Comparison of ENCODE assay signal across 26 cellular contexts in the genomic region with DNA sequence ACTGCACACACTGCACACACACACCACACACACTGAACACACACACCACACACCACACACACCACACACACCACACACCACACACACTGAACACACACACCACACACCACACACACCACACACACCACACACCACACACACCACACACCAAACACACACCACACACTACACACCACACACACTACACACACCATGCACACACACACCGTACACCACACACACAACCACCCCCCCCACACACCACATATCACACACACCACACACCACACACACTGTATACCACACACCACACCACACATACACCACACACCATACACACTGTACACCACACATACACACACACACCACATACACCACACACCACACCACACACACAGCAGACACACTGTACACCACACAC.
"Had no signal": no experiment of that assay in that cellular context is flagged by ENCODE, and none has a peak within 500 bp of the region (broad histone marks: within the 10 kb centered on the region; RNA-seq: fewer than 3 reads in every experiment).

No MANE protein-coding gene starts in this region.

- H3K36me3 ChIP-seq: ascending aorta, cardiac muscle cell, Peyer's patch, SJCRH30 had no signal

- DNase-seq: activated CD4-positive, alpha-beta memory T cell treated with anti-CD3 and anti-CD28 coated beads, Interleukin-2, amount 10 ng/mL, durations not matched to agents 7 days and 5 days; activated CD4-positive, alpha-beta T cell treated with anti-CD3 and anti-CD28 coated beads, Interleukin-2, amount 10 ng/mL, durations not matched to agents 7 days and 5 days; activated CD4-positive, CD25-positive, alpha-beta regulatory T cell; activated naive CD4-positive, alpha-beta T cell treated with Interleukin-2 at 50 U/mL for 16 hours; activated naive CD8-positive, alpha-beta T cell treated with anti-CD3 and anti-CD28 coated beads, Interleukin-2, amount 50 U/mL, for 24 hours; activated T-cell treated with anti-CD3 and anti-CD28 coated beads for 4 hours; amniotic stem cell; NCI-H1092; NCI-H1417; NCI-H1930; NCI-H345; NCI-H510A; NCI-H69; NK-92 treated with Interleukin-12 subunit alpha and Interleukin-12 subunit beta, amount 100 ng/mL, for 24 hours; Peyer's patch; Right ventricle myocardium superior; SJCRH30; SK-N-SH; T-helper 1 cell had no signal

- H3K36me3 Mint-ChIP-seq: brain had no signal

- H3K4me1 ChIP-seq: ascending aorta, Peyer's patch had no signal

- H3K27ac Mint-ChIP-seq: activated CD4-positive, alpha-beta memory T cell treated with anti-CD3 and anti-CD28 coated beads, Interleukin-2, amount 10 ng/mL, durations not matched to agents 7 days and 5 days; activated CD4-positive, alpha-beta T cell treated with anti-CD3 and anti-CD28 coated beads, Interleukin-2, amount 10 ng/mL, durations not matched to agents 7 days and 5 days; activated naive CD4-positive, alpha-beta T cell treated with anti-CD3 and anti-CD28 coated beads, Interleukin-2, amount 50 U/mL, for 72 hours; activated naive CD8-positive, alpha-beta T cell treated with anti-CD3 and anti-CD28 coated beads, Interleukin-2, amount 50 U/mL, for 24 hours had no signal

- ATAC-seq: activated naive CD8-positive, alpha-beta T cell treated with anti-CD3 and anti-CD28 coated beads, Interleukin-2, amount 50 U/mL, for 24 hours had no signal

- H3K27me3 ChIP-seq: ascending aorta, Peyer's patch, SJCRH30 had no signal

- H3K4me1 Mint-ChIP-seq: activated CD4-positive, alpha-beta memory T cell treated with anti-CD3 and anti-CD28 coated beads, Interleukin-2, amount 10 ng/mL, durations not matched to agents 7 days and 5 days; activated CD4-positive, alpha-beta T cell treated with anti-CD3 and anti-CD28 coated beads, Interleukin-2, amount 10 ng/mL, durations not matched to agents 7 days and 5 days; activated naive CD8-positive, alpha-beta T cell treated with anti-CD3 and anti-CD28 coated beads, Interleukin-2, amount 50 U/mL, for 24 hours; brain had no signal

- H3K9me3 ChIP-seq: ascending aorta, Peyer's patch, SJCRH30, SK-N-SH had no signal

- H3K4me3 Mint-ChIP-seq: activated CD4-positive, alpha-beta memory T cell treated with anti-CD3 and anti-CD28 coated beads, Interleukin-2, amount 10 ng/mL, durations not matched to agents 7 days and 5 days; activated CD4-positive, alpha-beta T cell treated with anti-CD3 and anti-CD28 coated beads, Interleukin-2, amount 10 ng/mL, durations not matched to agents 7 days and 5 days; activated naive CD8-positive, alpha-beta T cell treated with anti-CD3 and anti-CD28 coated beads, Interleukin-2, amount 50 U/mL, for 24 hours; brain had no signal

- H3K9ac ChIP-seq: KMS-11, SK-N-SH had no signal

- H3K4me2 ChIP-seq: KMS-11, SK-N-SH had no signal

- H3K4me3 ChIP-seq: ascending aorta, cardiac muscle cell, Peyer's patch, SJCRH30 had no signal

- H3K27ac ChIP-seq: ascending aorta, cardiac muscle cell, KMS-11, Peyer's patch, RWPE1, SJCRH30, VCaP had no signal

- H3K9me3 Mint-ChIP-seq: activated CD4-positive, alpha-beta memory T cell treated with anti-CD3 and anti-CD28 coated beads, Interleukin-2, amount 10 ng/mL, durations not matched to agents 7 days and 5 days; activated CD4-positive, alpha-beta T cell treated with anti-CD3 and anti-CD28 coated beads, Interleukin-2, amount 10 ng/mL, durations not matched to agents 7 days and 5 days had no signal
